Comparison of ENCODE assay signal across 13 cellular contexts in the genomic region with DNA sequence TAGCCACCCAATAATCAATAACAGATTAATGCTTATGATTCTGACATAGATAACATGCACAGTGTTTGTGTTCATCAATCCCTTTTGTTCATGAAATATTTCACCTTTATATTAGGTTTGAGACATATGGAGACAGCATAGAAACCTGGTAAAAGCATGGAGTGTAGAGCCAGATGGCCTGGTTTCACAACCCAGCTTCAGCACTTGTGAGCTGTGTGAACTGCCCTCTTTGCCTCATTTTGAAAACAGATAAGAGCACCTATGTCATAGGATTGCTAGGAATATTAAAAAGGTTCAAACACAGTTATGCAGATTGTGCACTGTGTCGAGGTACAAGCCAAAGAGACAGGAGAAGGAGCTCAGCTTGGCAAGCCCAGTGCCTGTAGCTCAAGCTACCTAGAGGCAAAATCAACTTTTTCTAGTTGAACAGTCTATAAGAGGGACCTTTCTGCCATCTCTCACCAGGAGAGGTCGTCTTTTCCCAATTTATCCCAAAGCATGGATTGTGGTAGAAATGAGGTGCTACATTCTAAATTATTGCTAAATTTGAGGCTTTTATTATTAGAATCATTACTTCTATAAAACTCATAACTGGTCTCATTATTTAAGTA. TPM values are rescaled to one million over a fixed set of nuclear protein-coding genes. Genes with fewer than 3 reads are reported as not detected.
DNase-seq lines count a peak whose midpoint lies in the region; ATAC-seq and TF ChIP-seq lines count a peak whose summit lies in the region.
"Had no signal": no experiment of that assay in that cellular context is flagged by ENCODE, and none has a peak within 500 bp of the region (broad histone marks: within the 10 kb centered on the region; RNA-seq: fewer than 3 reads in every experiment).

No MANE protein-coding gene starts in this region.

- no peak for TF ChIP-seq EP300 in stomach (IDR thresholded peaks at IDR 0.05)

- intact Hi-C loops in A673 (cut with micrococcal nuclease; ENCODE audit: unreplicated experiment) (no loop called here), stomach (cut with DNase I; ENCODE audit: low total_unique reads) (no loop called here)

- peak; percentile 27; the same call in 1 of the 2 replicates for TF ChIP-seq CTCF in A673 (conservative IDR thresholded peaks at IDR 0.05; ENCODE audit: low read depth, low read length)
- TF ChIP-seq CTCF in foreskin keratinocyte (conservative IDR thresholded peaks at IDR 0.05): peak; percentile 36
- no peak for TF ChIP-seq CTCF in stomach (IDR thresholded peaks at IDR 0.05)

- H3K4me3 ChIP-seq in A673 (ENCODE audit: low read depth, low read length, poor library complexity, severe bottlenecking): no peak overlapping the region
- H3K4me3 ChIP-seq in stomach: no peak overlapping the region

- H3K4me1 ChIP-seq in A673 (ENCODE audit: insufficient read depth, low read length, poor library complexity, severe bottlenecking): peaks cover 5% of the 10 kb centered on the region
- H3K4me1 ChIP-seq in foreskin keratinocyte: no peaks in the 10 kb centered on the region
- peaks cover 4 to 12% (median 8%) of the 10 kb centered on the region in 4 donors for H3K4me1 ChIP-seq in stomach

- BruUV-seq in A673 (replicated peaks; lab: Mats Ljungman, UMichigan): no TSS peak

- no peak for TF ChIP-seq POLR2A in stomach (IDR thresholded peaks at IDR 0.05)

- H3K36me3 ChIP-seq in A673 (ENCODE audit: insufficient read depth, low read length, poor library complexity, severe bottlenecking) (no peaks in the 10 kb centered on the region), stomach (no peaks in the 10 kb centered on the region)

- CTCF ChIA-PET in A673 (lab: Charles Lee): no interaction called here

- H3K27me3 ChIP-seq in A673 (replicated peaks; ENCODE audit: insufficient read depth, low read depth, low read length, poor library complexity): no peaks in the 10 kb centered on the region
- H3K27me3 ChIP-seq in foreskin keratinocyte: peaks cover 33% of the 10 kb centered on the region
- peaks cover 0 to 14% (median 11%) of the 10 kb centered on the region in 3 donors for H3K27me3 ChIP-seq in stomach

- DNase-seq in A673 (ENCODE audit: low spot score) (no peak), NCI-H446 (lab: John Stamatoyannopoulos, UW) (peak; percentile 10 to 72), foreskin keratinocyte (no peak), stomach (no peak), DMS114 treated with DMSO at 0.1 percent for 48 hours (lab: John Stamatoyannopoulos, UW; ENCODE audit: unreplicated experiment) (no peak), NCI-H345 (lab: John Stamatoyannopoulos, UW) (no peak), AG08396 (ENCODE audit: low spot score) (no peak)
- DNase-seq: activated T-cell treated with anti-CD3 and anti-CD28 coated beads, Interleukin-2, amount 50 U/mL, for 1 hour; CD4-positive, CD25-positive, alpha-beta regulatory T cell; naive B cell; NCI-H187 treated with DMSO at 0.1 percent for 48 hours had no signal

- POLR2A ChIA-PET in A673 (lab: Charles Lee; ENCODE audit: low non-redundant PET): interaction anchor here (0.9 kb wide), 1 partner anchor 29 kb away, joined by 4 read pairs; no protein-coding TSS in a partner anchor

- H3K27ac ChIP-seq in A673 (ENCODE audit: low read depth, low read length, poor library complexity, severe bottlenecking) (no peak overlapping the region), foreskin keratinocyte (no peak overlapping the region), stomach (no peak overlapping the region)

- 41 to 74% (median 49%) methylated on average over 2 of the region's 2 CpGs for WGBS in stomach, 5 donors

- ATAC-seq in GM18909 (IDR thresholded peaks at IDR 0.05; ENCODE audit: poor library complexity, unreplicated experiment) (peak; percentile 55), foreskin keratinocyte (peak; percentile 32)
- ATAC-seq: Right ventricle myocardium inferior had no signal

- no peaks in the 10 kb centered on the region for H3K9me3 ChIP-seq in A673 (ENCODE audit: low read depth, low read length, poor library complexity, severe bottlenecking)
- no peaks in the 10 kb centered on the region for H3K9me3 ChIP-seq in stomach

RNA-seq across cellular contexts. Expression of gene CHODL, which starts 5.0 kb away (rescaled TPM):
- 0.19 and 0.26 TPM in 2 replicates for total RNA-seq in A673 (2021)
- total RNA-seq in foreskin keratinocyte: 0.67 and 0.68 TPM in 2 replicates
- polyA plus RNA-seq in foreskin keratinocyte: 0.37 and 0.49 TPM in 2 replicates
- 1 to 10 TPM in 2 of 5 donors, under 1 TPM in 1, not detected in 2; 0.72 to 2.9 (median 1.3) TPM for total RNA-seq in stomach
- under 1 TPM in 1 of 3 donors, not detected in 2; 0.40 TPM for polyA plus RNA-seq in stomach
- total RNA-seq: CD4-positive, CD25-positive, alpha-beta regulatory T cell had no signal

Comparison
In these comparisons a context has a peak if more than half of its experiments do, and no peak if none do; other contexts are left out.
1. DNase-seq: peak in NCI-H446 (2 of 2); none in A673 (single experiment), foreskin keratinocyte (0 of 2), stomach (single experiment), DMS114 treated with DMSO at 0.1 percent for 48 hours (single experiment), NCI-H345 (single experiment) and AG08396 (single experiment).
2. CTCF ChIP-seq: peak in A673 (single experiment) and foreskin keratinocyte (single experiment); none in stomach (0 of 7).